17 cellular contexts compared by ENCODE assay signal in the genomic region with DNA sequence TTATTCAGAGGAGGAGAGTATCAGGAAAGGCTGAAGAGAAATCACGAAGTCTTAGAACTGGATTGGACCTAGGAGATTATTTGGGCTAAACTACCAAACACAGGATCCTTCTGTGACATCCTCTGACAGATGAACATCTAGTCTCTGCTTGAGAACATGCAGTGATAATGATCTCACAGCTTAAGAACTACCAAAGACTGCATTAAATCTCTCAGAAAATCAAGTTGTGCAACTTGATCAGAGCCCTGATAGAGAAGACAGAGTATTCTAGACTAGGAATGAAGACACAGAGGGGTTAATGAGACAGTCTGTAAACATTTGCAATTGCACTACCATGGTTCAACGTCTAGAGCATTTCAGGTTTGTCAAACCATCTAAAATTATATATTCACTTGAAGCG.
"Had no signal": no experiment of that assay in that cellular context is flagged by ENCODE, and none has a peak within 500 bp of the region (broad histone marks: within the 10 kb centered on the region; RNA-seq: fewer than 3 reads in every experiment).

No MANE protein-coding gene starts in this region.

- H3K27me3 Mint-ChIP-seq: activated B cell treated with CpG ODN at 0.5 μM for 24 hours; activated CD4-positive, alpha-beta T cell treated with anti-CD3 and anti-CD28 coated beads, Interleukin-2, amount 10 ng/mL, durations not matched to agents 24 days and 14 days; activated naive CD4-positive, alpha-beta T cell treated with anti-CD3 and anti-CD28 coated beads, Interleukin-2, amount 10 ng/mL, durations not matched to agents 7 days and 5 days had no signal

- H3K4me3 Mint-ChIP-seq: activated B cell treated with CpG ODN at 0.5 μM for 24 hours; activated CD4-positive, alpha-beta T cell treated with anti-CD3 and anti-CD28 coated beads, Interleukin-2, amount 10 ng/mL, durations not matched to agents 24 days and 14 days; activated naive CD4-positive, alpha-beta T cell treated with anti-CD3 and anti-CD28 coated beads, Interleukin-2, amount 10 ng/mL, durations not matched to agents 7 days and 5 days; memory B cell; nephron progenitor cell; T-helper 17 cell had no signal

- H3K36me3 Mint-ChIP-seq: activated naive CD4-positive, alpha-beta T cell treated with anti-CD3 and anti-CD28 coated beads, Interleukin-2, amount 10 ng/mL, durations not matched to agents 7 days and 5 days had no signal

- H3K27me3 ChIP-seq: adrenal gland, body of pancreas, dorsolateral prefrontal cortex, heart right ventricle, upper lobe of left lung had no signal

- ATAC-seq: body of pancreas, heart right ventricle, SK-N-SH treated with all-trans-retinoic acid at 6 μM for 48 hours, T-helper 17 cell had no signal

- H3K9me3 ChIP-seq: adrenal gland, body of pancreas, heart right ventricle, left ventricle myocardium inferior, upper lobe of left lung had no signal

- H3K4me1 ChIP-seq: adrenal gland, body of pancreas, heart right ventricle, left ventricle myocardium inferior, upper lobe of left lung had no signal

- DNase-seq: activated B cell treated with CpG ODN at 0.5 μM for 24 hours; activated CD4-positive, alpha-beta T cell treated with anti-CD3 and anti-CD28 coated beads, Interleukin-2, amount 10 ng/mL, durations not matched to agents 24 days and 14 days; activated naive CD4-positive, alpha-beta T cell treated with anti-CD3 and anti-CD28 coated beads, Interleukin-2, amount 10 ng/mL, durations not matched to agents 7 days and 5 days; activated T-cell treated with anti-CD3 and anti-CD28 coated beads for 4 hours; body of pancreas; cerebellar nuclear complex; dorsolateral prefrontal cortex; heart right ventricle; left ventricle myocardium inferior; nephron progenitor cell; stimulated activated CD4-positive, alpha-beta T cell treated with anti-CD3 and anti-CD28 coated beads, Interleukin-4, amount 100 ng/mL, for 4 hours; T-helper 17 cell; upper lobe of left lung had no signal

- H3K4me1 Mint-ChIP-seq: memory B cell, nephron progenitor cell had no signal

- H3K27ac ChIP-seq: body of pancreas, left ventricle myocardium inferior, upper lobe of left lung had no signal

- H3K4me3 ChIP-seq: adrenal gland, body of pancreas, dorsolateral prefrontal cortex, heart right ventricle, left ventricle myocardium inferior, upper lobe of left lung had no signal

- H3K9me3 Mint-ChIP-seq: activated B cell treated with CpG ODN at 0.5 μM for 24 hours; activated CD4-positive, alpha-beta T cell treated with anti-CD3 and anti-CD28 coated beads, Interleukin-2, amount 10 ng/mL, durations not matched to agents 24 days and 14 days; activated naive CD4-positive, alpha-beta T cell treated with anti-CD3 and anti-CD28 coated beads, Interleukin-2, amount 10 ng/mL, durations not matched to agents 7 days and 5 days; activated T-helper 2 cell treated with anti-CD3 and anti-CD28 coated beads, Interferon-gamma antibody, Interleukin-2, Interleukin-4, amounts not matched to agents 10 μg/mL and 5 μg/mL and 100 μg/mL, durations not matched to agents 14 hours and 24 hours and 36 hours; memory B cell; nephron progenitor cell had no signal

- H3K27ac Mint-ChIP-seq: activated B cell treated with CpG ODN at 0.5 μM for 24 hours; activated CD4-positive, alpha-beta T cell treated with anti-CD3 and anti-CD28 coated beads, Interleukin-2, amount 10 ng/mL, durations not matched to agents 24 days and 14 days; activated naive CD4-positive, alpha-beta T cell treated with anti-CD3 and anti-CD28 coated beads, Interleukin-2, amount 10 ng/mL, durations not matched to agents 7 days and 5 days; activated T-helper 2 cell treated with anti-CD3 and anti-CD28 coated beads, Interferon-gamma antibody, Interleukin-2, Interleukin-4, amounts not matched to agents 10 μg/mL and 5 μg/mL and 100 μg/mL, durations not matched to agents 14 hours and 24 hours and 36 hours; memory B cell; nephron progenitor cell; T-helper 17 cell had no signal
